ENCODE assay signal across 17 cellular contexts in genomic region chr14:96486705-96487104, GRCh38. TPM values are rescaled to one million over a fixed set of nuclear protein-coding genes. Genes with fewer than 3 reads are reported as not detected.
DNase-seq lines count a peak whose midpoint lies in the region; ATAC-seq and TF ChIP-seq lines count a peak whose summit lies in the region.
"Had no signal": no experiment of that assay in that cellular context is flagged by ENCODE, and none has a peak within 500 bp of the region (broad histone marks: within the 10 kb centered on the region; RNA-seq: fewer than 3 reads in every experiment).

No MANE protein-coding gene starts in this region.

- no peaks in the 10 kb centered on the region for H3K9me2 ChIP-seq in DOHH2 (replicated peaks; ENCODE audit: control insufficient read depth, low read length)

- peak overlapping the region in 3 of 4 donors; percentile 21 to 71 (median 54) for H3K4me3 Mint-ChIP-seq in IgD-negative memory B cell
- H3K4me3 Mint-ChIP-seq: CD4-positive, alpha-beta memory T cell had no signal

- H3F3A ChIP-seq in DOHH2 (ENCODE audit: control insufficient read depth, insufficient read depth), result no peaks in the 10 kb centered on the region; the same call in 1 of the 2 replicates

- no peak for TF ChIP-seq CTCF in DOHH2 (IDR thresholded peaks at IDR 0.05; ENCODE audit: low read depth, low read length, poor library complexity, severe bottlenecking)

- no peak for DNase-seq in posterior vena cava (ENCODE audit: low spot score)
- no peak for DNase-seq in amniotic stem cell (lab: John Stamatoyannopoulos, UW)
- no peak for DNase-seq in HAP-1 (ENCODE audit: low spot score in 2 of 2)
- no peak for DNase-seq in NCI-H2196 treated with DMSO at 0.1 percent for 48 hours (lab: John Stamatoyannopoulos, UW; ENCODE audit: unreplicated experiment)
- DNase-seq: activated CD8-positive, alpha-beta memory T cell treated with anti-CD3 and anti-CD28 coated beads, Interleukin-2, amount 50 U/mL, for 48 hours; CD4-positive, alpha-beta memory T cell; Kasumi-1; kidney glomerular epithelial cell; NCI-H1417; NCI-H2171 treated with DMSO at 0.1 percent for 48 hours; SHP77 treated with DMSO at 0.1 percent for 48 hours; stimulated activated CD4-positive, alpha-beta T cell treated with anti-CD3 and anti-CD28 coated beads, Interleukin-15, amount 100 ng/mL, for 24 hours had no signal

- no peak overlapping the region for H3K27ac ChIP-seq in DOHH2 (ENCODE audit: low read depth, low read length)
- H3K27ac ChIP-seq: ascending aorta had no signal

- no peak overlapping the region for H3K27ac Mint-ChIP-seq in IgD-negative memory B cell
- H3K27ac Mint-ChIP-seq: CD4-positive, alpha-beta memory T cell had no signal

- H3K4me3 ChIP-seq in DOHH2 (ENCODE audit: low read length) (no peak overlapping the region), HAP-1 (no peak overlapping the region)
- H3K4me3 ChIP-seq: ascending aorta had no signal

- H3K9me3 Mint-ChIP-seq in IgD-negative memory B cell, result peaks cover 0 to 2% (median 0%) of the 10 kb centered on the region in 3 donors

- no peaks in the 10 kb centered on the region for H3K36me3 ChIP-seq in DOHH2 (ENCODE audit: control insufficient read depth, low read length)
- no peaks in the 10 kb centered on the region for H3K36me3 ChIP-seq in HAP-1 (replicated peaks)
- H3K36me3 ChIP-seq: ascending aorta had no signal

- peak overlapping the region; percentile 31 for H3K4me2 ChIP-seq in DOHH2 (ENCODE audit: low read length)

- H3K79me2 ChIP-seq in DOHH2 (ENCODE audit: control insufficient read depth, low read length), result no peaks in the 10 kb centered on the region

- no peaks in the 10 kb centered on the region for H4K20me1 ChIP-seq in DOHH2 (ENCODE audit: control insufficient read depth, insufficient read depth, low read depth, low read length)

- intact Hi-C loops in posterior vena cava (cut with DNase I), result no loop called here

- peaks cover 12 to 16% (median 15%) of the 10 kb centered on the region in 3 donors for H3K4me1 Mint-ChIP-seq in IgD-negative memory B cell

- peak; percentile 61 for ATAC-seq in GM19372 (IDR thresholded peaks at IDR 0.05; ENCODE audit: low read depth, unreplicated experiment)
- ATAC-seq in HG02938 (IDR thresholded peaks at IDR 0.05; ENCODE audit: unreplicated experiment), result peak; percentile 52

- H3K9me3 ChIP-seq in DOHH2 (ENCODE audit: control insufficient read depth, insufficient read depth, low read length) (no peaks in the 10 kb centered on the region), HAP-1 (no peaks in the 10 kb centered on the region)
- H3K9me3 ChIP-seq: ascending aorta had no signal

- peaks cover 4% of the 10 kb centered on the region for H3K36me3 Mint-ChIP-seq in IgD-negative memory B cell
- H3K36me3 Mint-ChIP-seq: CD4-positive, alpha-beta memory T cell had no signal

- peaks cover 2% of the 10 kb centered on the region for H3K27me3 Mint-ChIP-seq in IgD-negative memory B cell

- no peaks in the 10 kb centered on the region for H3K27me3 ChIP-seq in DOHH2 (ENCODE audit: control insufficient read depth, low read length)
- no peaks in the 10 kb centered on the region for H3K27me3 ChIP-seq in HAP-1 (ENCODE audit: low read depth)
- H3K27me3 ChIP-seq: ascending aorta had no signal

- H3K4me1 ChIP-seq in DOHH2 (ENCODE audit: control insufficient read depth, low read length) (peaks cover 30% of the 10 kb centered on the region), HAP-1 (no peaks in the 10 kb centered on the region)
- H3K4me1 ChIP-seq: ascending aorta had no signal

- in situ Hi-C loops in HAP-1 (cut with MboI; ENCODE audit: low sequenced_read_pairs), result no loop called here

RNA-seq across cellular contexts. Expression of gene PAPOLA, which starts 15.5 kb away (rescaled TPM):
- 95.1 TPM for polyA plus RNA-seq in IgD-negative memory B cell
- total RNA-seq in posterior vena cava, result 100 to 1,000 TPM; 127 to 153 TPM
